In the genomic region with DNA sequence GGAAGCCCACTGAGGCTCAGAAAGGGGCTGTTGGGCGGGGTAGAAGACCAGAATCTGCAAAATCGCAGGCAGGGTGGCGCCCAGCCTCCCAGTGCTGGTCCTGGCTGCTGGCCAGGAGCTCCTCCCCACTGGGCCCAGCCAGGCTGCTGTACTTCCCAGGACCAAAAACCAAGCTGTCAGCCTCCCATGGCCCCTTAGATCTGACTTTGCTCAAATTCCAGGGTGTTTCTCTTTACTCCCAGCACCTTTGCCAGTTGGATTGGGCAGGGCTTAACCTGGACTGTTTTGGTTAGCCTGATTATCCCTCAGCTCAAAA, we compare ENCODE assay signal across 10 cellular contexts. TPM values are rescaled to one million over a fixed set of nuclear protein-coding genes. Genes with fewer than 3 reads are reported as not detected.
A peak's percentile ranks its signal among the peaks of the same experiment; 100 is the strongest.
DNase-seq lines count a peak whose midpoint lies in the region; ATAC-seq and TF ChIP-seq lines count a peak whose summit lies in the region.
"Had no signal": no experiment of that assay in that cellular context is flagged by ENCODE, and none has a peak within 500 bp of the region (broad histone marks: within the 10 kb centered on the region; RNA-seq: fewer than 3 reads in every experiment).

No MANE protein-coding gene starts in this region.

- peak; percentile 33 for DNase-seq in activated CD8-positive, alpha-beta memory T cell treated with anti-CD3 and anti-CD28 coated beads for 24 hours
- no peak for DNase-seq in activated CD8-positive, alpha-beta memory T cell treated with anti-CD3 and anti-CD28 coated beads, Interleukin-2, amount 50 U/mL, for 4 hours
- DNase-seq in erythroblast (lab: John Stamatoyannopoulos, UW) (peak; percentile 85 to 89), SIG-M5 treated with dmso at 0.1 percent for 504 hours (lab: John Stamatoyannopoulos, UW; ENCODE audit: unreplicated experiment) (no peak)
- no peak for DNase-seq in activated naive CD8-positive, alpha-beta T cell treated with anti-CD3 and anti-CD28 coated beads for 36 hours
- DNase-seq: effector memory CD4-positive, alpha-beta T cell; NCI-H187 treated with DMSO at 0.1 percent for 48 hours had no signal

- TF ChIP-seq POLR2A in erythroblast (IDR thresholded peaks at IDR 0.05; ENCODE audit: low read length) = no peak

- no peak overlapping the region for H3K4me3 Mint-ChIP-seq in activated naive CD8-positive, alpha-beta T cell treated with anti-CD3 and anti-CD28 coated beads for 36 hours

- no peaks in the 10 kb centered on the region for H3K9me3 ChIP-seq in mucosa of stomach (ENCODE audit: control insufficient read depth, low read length)

- H3K9me3 Mint-ChIP-seq in activated naive CD8-positive, alpha-beta T cell treated with anti-CD3 and anti-CD28 coated beads for 36 hours = no peaks in the 10 kb centered on the region

- ATAC-seq in HG03565 (IDR thresholded peaks at IDR 0.05; ENCODE audit: unreplicated experiment) (no peak), HG03354 (IDR thresholded peaks at IDR 0.05; ENCODE audit: poor library complexity, severe bottlenecking, unreplicated experiment) (no peak)

- no peak overlapping the region for H3K4me3 ChIP-seq in mucosa of stomach (ENCODE audit: low read length)

- no peaks in the 10 kb centered on the region for H3K27me3 ChIP-seq in mucosa of stomach (ENCODE audit: control insufficient read depth, insufficient read depth, low read length)

- no peaks in the 10 kb centered on the region for H3K4me1 Mint-ChIP-seq in activated naive CD8-positive, alpha-beta T cell treated with anti-CD3 and anti-CD28 coated beads for 36 hours

- no peaks in the 10 kb centered on the region for H3K36me3 Mint-ChIP-seq in activated naive CD8-positive, alpha-beta T cell treated with anti-CD3 and anti-CD28 coated beads for 36 hours

- H3K27me3 Mint-ChIP-seq in activated naive CD8-positive, alpha-beta T cell treated with anti-CD3 and anti-CD28 coated beads for 36 hours = no peaks in the 10 kb centered on the region

- H3K36me3 ChIP-seq in mucosa of stomach (ENCODE audit: control insufficient read depth, insufficient read depth, low read length) = no peaks in the 10 kb centered on the region

- H3K4me1 ChIP-seq in mucosa of stomach (ENCODE audit: control insufficient read depth, insufficient read depth, low read length) = peaks cover 38% of the 10 kb centered on the region

- no peak overlapping the region for H3K27ac Mint-ChIP-seq in activated naive CD8-positive, alpha-beta T cell treated with anti-CD3 and anti-CD28 coated beads for 36 hours

- peak overlapping the region; percentile 56 for H3K9ac ChIP-seq in mucosa of stomach (ENCODE audit: low read length)

RNA-seq across cellular contexts. Expression of gene WEE1, which starts 44.2 kb away (rescaled TPM):
- total RNA-seq in activated naive CD8-positive, alpha-beta T cell treated with anti-CD3 and anti-CD28 coated beads for 36 hours = 10 to 100 TPM; 46.8 to 47.5 TPM

Comparison
In these comparisons a context has a peak if more than half of its experiments do, and no peak if none do; other contexts are left out.
1. DNase-seq: peak in activated CD8-positive, alpha-beta memory T cell treated with anti-CD3 and anti-CD28 coated beads for 24 hours (single experiment) and erythroblast (2 of 2); none in activated CD8-positive, alpha-beta memory T cell treated with anti-CD3 and anti-CD28 coated beads, Interleukin-2, amount 50 U/mL, for 4 hours (single experiment), activated naive CD8-positive, alpha-beta T cell treated with anti-CD3 and anti-CD28 coated beads for 36 hours (single experiment) and SIG-M5 treated with dmso at 0.1 percent for 504 hours (single experiment).